8 cellular contexts compared by ENCODE assay signal in the genomic region with DNA sequence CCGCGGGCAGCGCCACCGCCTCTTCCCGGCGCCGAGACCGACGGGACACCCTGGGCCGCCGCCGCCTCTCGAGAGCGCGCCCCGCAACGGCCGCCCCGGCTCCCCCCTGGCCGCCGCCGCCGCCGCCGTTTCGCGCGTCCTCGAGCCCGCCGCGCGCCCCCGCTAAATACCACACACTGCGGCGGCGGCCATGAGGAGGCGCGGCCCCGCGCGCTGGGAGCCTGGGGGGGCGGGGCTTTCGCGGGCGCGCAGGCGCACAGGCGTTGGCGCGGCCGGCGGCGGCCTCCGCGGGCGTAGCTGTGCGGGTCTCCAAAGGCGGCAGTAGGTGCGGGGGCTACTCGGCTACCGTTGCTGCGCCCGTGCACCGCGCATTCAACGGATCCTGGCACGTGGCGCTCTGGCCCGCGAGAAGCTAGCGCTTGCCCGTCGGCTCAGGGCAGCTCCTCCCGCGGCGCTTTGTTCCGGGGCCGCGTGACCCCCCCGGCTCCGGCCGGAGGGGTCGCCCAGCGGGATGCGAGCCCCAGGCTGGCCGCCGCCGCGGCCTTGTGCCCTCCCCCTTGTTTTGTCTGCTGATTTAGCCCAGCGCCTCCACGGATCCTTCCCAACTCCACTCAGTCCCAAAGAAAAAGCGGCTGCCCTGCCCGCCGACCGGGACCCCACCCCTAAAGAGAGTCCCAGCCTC. TPM values are rescaled to one million over a fixed set of nuclear protein-coding genes. Genes with fewer than 3 reads are reported as not detected.
DNase-seq lines count a peak whose midpoint lies in the region; ATAC-seq and TF ChIP-seq lines count a peak whose summit lies in the region.

A gene with protein sequence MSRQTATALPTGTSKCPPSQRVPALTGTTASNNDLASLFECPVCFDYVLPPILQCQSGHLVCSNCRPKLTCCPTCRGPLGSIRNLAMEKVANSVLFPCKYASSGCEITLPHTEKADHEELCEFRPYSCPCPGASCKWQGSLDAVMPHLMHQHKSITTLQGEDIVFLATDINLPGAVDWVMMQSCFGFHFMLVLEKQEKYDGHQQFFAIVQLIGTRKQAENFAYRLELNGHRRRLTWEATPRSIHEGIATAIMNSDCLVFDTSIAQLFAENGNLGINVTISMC (minus strand): TSS at position 142 of the 682 bp plus-strand sequence. CDS start 22,985 bp downstream, outside the sequence.

- no peaks in the 10 kb centered on the region for H3K27me3 Mint-ChIP-seq in activated B cell treated with CpG ODN at 0.5 μM for 24 hours

- no peaks in the 10 kb centered on the region for H3K9me3 Mint-ChIP-seq in activated B cell treated with CpG ODN at 0.5 μM for 24 hours

- POLR2A ChIA-PET in activated B cell treated with CpG ODN at 0.5 μM for 24 hours (lab: Charles Lee), result interaction anchor here (0.9 to 4.4 kb wide), 10 partner anchors 19 to 227 kb away, joined by 3 to 49 read pairs (median 4); a partner anchor contains a TSS

- H3K4me3 ChIP-seq in cardiac fibroblast (replicated peaks in 1 of 2; ENCODE audit: low read depth in 2 of 2, low read length in 2 of 2), result peak within 1 kb of the TSS; percentile 71 to 89

- H3K36me3 Mint-ChIP-seq in activated B cell treated with CpG ODN at 0.5 μM for 24 hours (ENCODE audit: low read depth), result peaks cover 6% of the 10 kb centered on the region

- DNase-seq in NCI-H2107 (lab: John Stamatoyannopoulos, UW), result peak; percentile 65
- no peak for DNase-seq in NCI-H2107 treated with DMSO at 0.1 percent for 48 hours (lab: John Stamatoyannopoulos, UW; ENCODE audit: unreplicated experiment)
- DNase-seq in NCI-H2171 treated with DMSO at 0.1 percent for 48 hours (lab: John Stamatoyannopoulos, UW), result peak; percentile 69
- peak; percentile 97 for DNase-seq in activated B cell treated with CpG ODN at 0.5 μM for 24 hours
- peak; percentile 76 to 87 for DNase-seq in cardiac fibroblast (ENCODE audit: low read depth in 2 of 2)
- DNase-seq in islet precursor cell, result peak; percentile 93
- DNase-seq in stimulated activated CD4-positive, alpha-beta T cell treated with anti-CD3 and anti-CD28 coated beads, Interleukin-12 subunit alpha, Interleukin-12 subunit beta, amount 100 ng/mL, for 4 hours, result peak; percentile 90

- peak within 1 kb of the TSS; percentile 93 for H3K4me3 Mint-ChIP-seq in activated B cell treated with CpG ODN at 0.5 μM for 24 hours

- CTCF ChIA-PET in activated B cell treated with CpG ODN at 0.5 μM for 24 hours (lab: Charles Lee), result interaction anchor here (0.6 to 1.0 kb wide), 3 partner anchors 19 to 238 kb away, joined by 3 to 5 read pairs (median 4); no protein-coding TSS in a partner anchor

- ATAC-seq in HG02938 (IDR thresholded peaks at IDR 0.05; ENCODE audit: unreplicated experiment) (peak; percentile 48), activated B cell treated with CpG ODN at 0.5 μM for 24 hours (ENCODE audit: low read depth) (peak; percentile 80)

- H3K4me1 Mint-ChIP-seq in activated B cell treated with CpG ODN at 0.5 μM for 24 hours, result peaks cover 34% of the 10 kb centered on the region

- no peak for TF ChIP-seq CTCF in activated B cell treated with CpG ODN at 0.5 μM for 24 hours (IDR thresholded peaks at IDR 0.05)
- no peak for TF ChIP-seq CTCF in cardiac fibroblast (IDR thresholded peaks at IDR 0.05; ENCODE audit: low read depth, low read length)

- intact Hi-C loops in activated B cell treated with CpG ODN at 0.5 μM for 24 hours (cut with micrococcal nuclease), result loop anchor here (1.0 kb wide), 4 partner anchors 19 to 223 kb away; no protein-coding TSS in a partner anchor

- peak within 1 kb of the TSS; percentile 90 for H3K27ac Mint-ChIP-seq in activated B cell treated with CpG ODN at 0.5 μM for 24 hours

RNA-seq across cellular contexts. Expression of the gene that starts here (rescaled TPM):
- total RNA-seq in activated B cell treated with CpG ODN at 0.5 μM for 24 hours, result 26.9 and 31.5 TPM in 2 replicates
